21 cellular contexts compared by ENCODE assay signal in the genomic region with DNA sequence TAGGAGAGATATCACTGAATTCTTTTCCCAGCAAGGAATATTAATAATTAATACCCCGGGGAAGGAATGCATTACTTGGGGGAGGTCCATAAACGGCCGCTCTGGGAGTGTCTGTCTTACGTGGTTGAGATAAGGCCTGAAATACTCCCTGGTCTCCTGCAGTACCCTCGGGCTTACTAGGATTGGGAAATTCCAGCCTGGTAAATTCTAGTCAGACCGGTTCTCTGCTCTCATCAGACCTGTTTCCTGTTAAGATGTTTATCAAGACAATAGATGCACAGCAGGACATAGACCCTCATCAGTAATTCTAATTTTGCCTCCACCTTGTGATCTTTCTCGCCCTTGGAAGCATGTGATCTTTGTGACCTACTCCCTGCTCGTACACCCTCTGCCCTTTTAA.
DNase-seq lines count a peak whose midpoint lies in the region; ATAC-seq and TF ChIP-seq lines count a peak whose summit lies in the region.
"Had no signal": no experiment of that assay in that cellular context is flagged by ENCODE, and none has a peak within 500 bp of the region (broad histone marks: within the 10 kb centered on the region; RNA-seq: fewer than 3 reads in every experiment).

No MANE protein-coding gene starts in this region.

- no peak overlapping the region for H3K4me3 Mint-ChIP-seq in WTC11
- H3K4me3 Mint-ChIP-seq: CD14-positive monocyte had no signal

- H3K4me3 ChIP-seq in iPS DF 6.9 (ENCODE audit: low read length) = no peak overlapping the region
- H3K4me3 ChIP-seq in esophagus muscularis mucosa = no peak overlapping the region
- H3K4me3 ChIP-seq: A549 had no signal

- DNase-seq in DMS53 treated with DMSO at 0.1 percent for 48 hours (lab: John Stamatoyannopoulos, UW; ENCODE audit: unreplicated experiment) (peak; percentile 46), NCI-H226 (peak; percentile 19), WTC11 (ENCODE audit: low spot score) (peak; percentile 16), iPS DF 6.9 (ENCODE audit: low read depth, low spot score) (peak; percentile 16), DMS153 (lab: John Stamatoyannopoulos, UW) (no peak), esophagus muscularis mucosa (ENCODE audit: extremely low spot score) (no peak)
- no peak for DNase-seq in activated naive CD4-positive, alpha-beta T cell (lab: John Stamatoyannopoulos, UW)
- DNase-seq: DND-41, GF-D8, H7, IMR-90, MV-4-11, NCI-H1436, NCI-H2081, NCI-H345, NCI-H774, SHP77 had no signal

- H3K36me3 Mint-ChIP-seq in WTC11 = peaks cover 36% of the 10 kb centered on the region
- H3K36me3 Mint-ChIP-seq: CD14-positive monocyte had no signal

- no CpG with 5 or more reads among the region's 8 CpGs for WGBS in iPS DF 6.9 (ENCODE audit: insufficient coverage, insufficient read length)
- 87% methylated on average over 8 of the region's 8 CpGs for WGBS in esophagus muscularis mucosa

- no peak for TF ChIP-seq POLR2A in esophagus muscularis mucosa (IDR thresholded peaks at IDR 0.05; ENCODE audit: low read depth)

- intact Hi-C loops in esophagus muscularis mucosa (cut with DNase I) = no loop called here

- peaks cover 50% of the 10 kb centered on the region for H3K9me3 Mint-ChIP-seq in WTC11

- CTCF ChIA-PET in WTC11 (lab: Charles Lee) = no interaction called here

- H3K36me3 ChIP-seq in iPS DF 6.9 (ENCODE audit: control insufficient read depth, insufficient read depth, low read length) (no peaks in the 10 kb centered on the region), esophagus muscularis mucosa (no peaks in the 10 kb centered on the region)

- H3K27me3 ChIP-seq in iPS DF 6.9 (ENCODE audit: control insufficient read depth, insufficient read depth, low read length) = no peaks in the 10 kb centered on the region
- H3K27me3 ChIP-seq in esophagus muscularis mucosa = no peaks in the 10 kb centered on the region

- ATAC-seq in WTC11 (no peak), HG02763 (IDR thresholded peaks at IDR 0.05; ENCODE audit: unreplicated experiment) (no peak)
- ATAC-seq: A549 had no signal

- H3K27me3 Mint-ChIP-seq in WTC11 (ENCODE audit: low read depth) = no peaks in the 10 kb centered on the region; the same call in 1 of the 2 replicates

- no peak overlapping the region for H3K27ac ChIP-seq in iPS DF 6.9 (ENCODE audit: low read length)
- no peak overlapping the region for H3K27ac ChIP-seq in esophagus muscularis mucosa (replicated peaks in 1 of 4)
- H3K27ac ChIP-seq: A549 had no signal

- TF ChIP-seq EP300 in esophagus muscularis mucosa (IDR thresholded peaks at IDR 0.05) = no peak

- no peaks in the 10 kb centered on the region for H3K4me1 Mint-ChIP-seq in WTC11
- H3K4me1 Mint-ChIP-seq: CD14-positive monocyte had no signal

- no peak for TF ChIP-seq CTCF in WTC11 (IDR thresholded peaks at IDR 0.05)
- no peak for TF ChIP-seq CTCF in esophagus muscularis mucosa (IDR thresholded peaks at IDR 0.05)

- H3K9me3 ChIP-seq in iPS DF 6.9 (ENCODE audit: control insufficient read depth, insufficient read depth, low read length) (no peaks in the 10 kb centered on the region), esophagus muscularis mucosa (peaks cover 0 to 14% (median 4%) of the 10 kb centered on the region in 4 donors)
- H3K9me3 ChIP-seq: A549 had no signal

- H3K4me1 ChIP-seq in iPS DF 6.9 (ENCODE audit: control insufficient read depth, insufficient read depth, low read length) (no peaks in the 10 kb centered on the region), esophagus muscularis mucosa (no peaks in the 10 kb centered on the region)
- H3K4me1 ChIP-seq: A549, Caco-2 had no signal

- H3K27ac Mint-ChIP-seq in WTC11 = peak overlapping the region; percentile 32; the same call in 1 of the 2 replicates
- H3K27ac Mint-ChIP-seq: CD14-positive monocyte had no signal

- POLR2A ChIA-PET in WTC11 (lab: Charles Lee) = no interaction called here

TF ChIP-seq in WTC11, 78 proteins besides CTCF, POLR2A, EP300 and RAD21:
- no peak for TF ChIP-seq PRRX2 (CRISPR knock-in tag; IDR thresholded peaks at IDR 0.05)
- no peak for TF ChIP-seq NR1H2 (CRISPR knock-in tag; IDR thresholded peaks at IDR 0.05)
- no peak for TF ChIP-seq GABPB1 (CRISPR knock-in tag; IDR thresholded peaks at IDR 0.05)
- TF ChIP-seq, protein P1, sequence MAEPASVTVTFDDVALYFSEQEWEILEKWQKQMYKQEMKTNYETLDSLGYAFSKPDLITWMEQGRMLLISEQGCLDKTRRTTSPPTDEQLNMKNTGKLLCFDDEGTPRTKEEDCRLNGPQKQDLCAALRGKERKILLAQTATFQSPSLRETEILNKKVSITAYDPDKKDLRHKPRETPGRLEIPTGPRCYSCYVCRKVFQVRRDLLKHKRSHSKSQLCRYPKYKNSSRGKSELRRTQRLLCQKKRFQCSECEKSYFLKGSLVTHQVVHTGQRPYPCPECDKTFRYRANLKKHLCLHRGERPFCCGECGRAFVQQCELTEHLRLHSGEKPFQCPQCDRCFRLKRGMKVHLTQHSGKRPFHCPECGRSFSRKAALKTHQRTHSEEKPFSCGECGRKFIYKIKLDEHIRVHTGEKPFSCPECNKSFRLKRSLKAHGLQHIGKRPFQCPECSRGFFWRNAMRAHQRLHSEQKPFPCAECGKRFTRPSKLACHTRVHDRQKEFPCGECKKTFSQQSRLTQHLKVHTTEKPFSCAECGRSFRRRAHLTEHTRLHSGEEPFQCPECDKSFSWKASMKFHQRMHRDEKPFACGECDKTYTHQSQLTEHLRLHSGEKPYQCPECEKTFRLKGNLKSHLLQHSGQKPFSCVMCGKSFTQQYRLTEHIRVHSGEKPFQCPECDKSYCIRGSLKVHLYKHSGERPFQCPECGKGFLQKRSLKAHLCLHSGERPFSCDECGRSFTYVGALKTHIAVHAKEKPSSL (CRISPR knock-in tag; conservative IDR thresholded peaks at IDR 0.05) = no peak
- TF ChIP-seq, protein P2, sequence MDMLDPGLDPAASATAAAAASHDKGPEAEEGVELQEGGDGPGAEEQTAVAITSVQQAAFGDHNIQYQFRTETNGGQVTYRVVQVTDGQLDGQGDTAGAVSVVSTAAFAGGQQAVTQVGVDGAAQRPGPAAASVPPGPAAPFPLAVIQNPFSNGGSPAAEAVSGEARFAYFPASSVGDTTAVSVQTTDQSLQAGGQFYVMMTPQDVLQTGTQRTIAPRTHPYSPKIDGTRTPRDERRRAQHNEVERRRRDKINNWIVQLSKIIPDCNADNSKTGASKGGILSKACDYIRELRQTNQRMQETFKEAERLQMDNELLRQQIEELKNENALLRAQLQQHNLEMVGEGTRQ (CRISPR knock-in tag; IDR thresholded peaks at IDR 0.05) = no peak
- no peak for TF ChIP-seq FOXK1 (CRISPR knock-in tag; IDR thresholded peaks at IDR 0.05)
- TF ChIP-seq RORB (CRISPR knock-in tag; IDR thresholded peaks at IDR 0.05) = no peak

Comparison
In these comparisons a context has a peak if more than half of its experiments do, and no peak if none do; other contexts are left out.
1. DNase-seq: peak in DMS53 treated with DMSO at 0.1 percent for 48 hours (single experiment), NCI-H226 (single experiment), WTC11 (single experiment) and iPS DF 6.9 (single experiment); none in activated naive CD4-positive, alpha-beta T cell (0 of 4), DMS153 (single experiment) and esophagus muscularis mucosa (single experiment).